In genomic region chr6:119345114-119345513, GRCh38 we compare ENCODE assay signal across 13 cellular contexts. TPM values are rescaled to one million over a fixed set of nuclear protein-coding genes. Genes with fewer than 3 reads are reported as not detected.
DNase-seq lines count a peak whose midpoint lies in the region; ATAC-seq and TF ChIP-seq lines count a peak whose summit lies in the region.
"Had no signal": no experiment of that assay in that cellular context is flagged by ENCODE, and none has a peak within 500 bp of the region (broad histone marks: within the 10 kb centered on the region; RNA-seq: fewer than 3 reads in every experiment).

No MANE protein-coding gene starts in this region.

- H3K36me3 Mint-ChIP-seq in activated naive CD4-positive, alpha-beta T cell treated with anti-CD3 and anti-CD28 coated beads, Interleukin-2, amount 50 U/mL, for 24 hours = no peaks in the 10 kb centered on the region
- no peaks in the 10 kb centered on the region for H3K36me3 Mint-ChIP-seq in activated naive CD4-positive, alpha-beta T cell treated with anti-CD3 and anti-CD28 coated beads, Interleukin-2, amount 10 ng/mL, durations not matched to agents 7 days and 5 days
- peaks cover 33% of the 10 kb centered on the region for H3K36me3 Mint-ChIP-seq in activated naive CD8-positive, alpha-beta T cell treated with anti-CD3 and anti-CD28 coated beads for 36 hours

- no peak for ATAC-seq in thoracic aorta (ENCODE audit: insufficient number of reproducible peaks, low FRiP score, low read depth)

- no peak for DNase-seq in activated naive CD4-positive, alpha-beta T cell treated with anti-CD3 and anti-CD28 coated beads, Interleukin-2, amount 10 ng/mL, durations not matched to agents 7 days and 5 days
- no peak for DNase-seq in activated naive CD8-positive, alpha-beta T cell treated with anti-CD3 and anti-CD28 coated beads for 36 hours
- DNase-seq in thoracic aorta (ENCODE audit: low spot score) = no peak
- DNase-seq in stimulated activated CD4-positive, alpha-beta T cell treated with anti-CD3 and anti-CD28 coated beads, Interleukin-12 subunit alpha, Interleukin-12 subunit beta, amount 100 ng/mL, for 4 hours = no peak
- no peak for DNase-seq in SJCRH30
- DNase-seq in activated CD4-positive, CD25-positive, alpha-beta regulatory T cell treated with anti-CD3 and anti-CD28 coated beads, Interleukin-2, amount 50 U/mL, for 72 hours = no peak
- DNase-seq: activated B cell treated with CpG ODN at 0.5 μM for 24 hours, H7, IMR-90, NCI-H1105, occipital lobe had no signal

- peak overlapping the region; percentile 89 to 97 (median 96) for H3K4me3 ChIP-seq in liver (ENCODE audit: low read depth in 1 of 3, low read length in 3 of 3)
- H3K4me3 ChIP-seq in thoracic aorta = peak overlapping the region; percentile 12
- no peak overlapping the region for H3K4me3 ChIP-seq in SJCRH30

- TF ChIP-seq RAD21 in liver (IDR thresholded peaks at IDR 0.05) = no peak

- no peak overlapping the region for H3K9ac ChIP-seq in liver (ENCODE audit: low read depth in 1 of 2, low read length in 2 of 2)

- H3K4me1 ChIP-seq in liver (ENCODE audit: control insufficient read depth in 4 of 4, insufficient read depth in 4 of 4, low read length in 3 of 4) = peaks cover 6 to 48% (median 27%) of the 10 kb centered on the region in 4 donors
- H3K4me1 ChIP-seq in thoracic aorta (ENCODE audit: control insufficient read depth in 1 of 2, low read depth in 2 of 2) = peaks cover 21 to 45% of the 10 kb centered on the region in 2 donors
- no peaks in the 10 kb centered on the region for H3K4me1 ChIP-seq in SJCRH30

- H3K36me3 ChIP-seq in liver (ENCODE audit: control insufficient read depth in 4 of 4, insufficient read depth in 3 of 4, low read depth in 1 of 4, low read length in 3 of 4) (peaks cover 0 to 2% (median 0%) of the 10 kb centered on the region in 4 donors), thoracic aorta (no peaks in the 10 kb centered on the region), SJCRH30 (no peaks in the 10 kb centered on the region; the same call in 1 of the 2 replicates)

- peak overlapping the region; percentile 35 for H3K4me3 Mint-ChIP-seq in activated naive CD4-positive, alpha-beta T cell treated with anti-CD3 and anti-CD28 coated beads, Interleukin-2, amount 50 U/mL, for 24 hours
- H3K4me3 Mint-ChIP-seq in activated naive CD4-positive, alpha-beta T cell treated with anti-CD3 and anti-CD28 coated beads, Interleukin-2, amount 10 ng/mL, durations not matched to agents 7 days and 5 days = no peak overlapping the region
- H3K4me3 Mint-ChIP-seq in activated naive CD8-positive, alpha-beta T cell treated with anti-CD3 and anti-CD28 coated beads for 36 hours = peak overlapping the region; percentile 6
- H3K4me3 Mint-ChIP-seq: activated B cell treated with CpG ODN at 0.5 μM for 24 hours had no signal

- 83% methylated on average over 2 of the region's 2 CpGs for WGBS in liver

- H3K27me3 Mint-ChIP-seq in activated naive CD4-positive, alpha-beta T cell treated with anti-CD3 and anti-CD28 coated beads, Interleukin-2, amount 50 U/mL, for 24 hours = no peaks in the 10 kb centered on the region
- no peaks in the 10 kb centered on the region for H3K27me3 Mint-ChIP-seq in activated naive CD4-positive, alpha-beta T cell treated with anti-CD3 and anti-CD28 coated beads, Interleukin-2, amount 10 ng/mL, durations not matched to agents 7 days and 5 days
- H3K27me3 Mint-ChIP-seq in activated naive CD8-positive, alpha-beta T cell treated with anti-CD3 and anti-CD28 coated beads for 36 hours = no peaks in the 10 kb centered on the region
- H3K27me3 Mint-ChIP-seq: activated B cell treated with CpG ODN at 0.5 μM for 24 hours had no signal

- peak overlapping the region; percentile 4 for H3K27ac Mint-ChIP-seq in activated naive CD4-positive, alpha-beta T cell treated with anti-CD3 and anti-CD28 coated beads, Interleukin-2, amount 50 U/mL, for 24 hours
- no peak overlapping the region for H3K27ac Mint-ChIP-seq in activated naive CD4-positive, alpha-beta T cell treated with anti-CD3 and anti-CD28 coated beads, Interleukin-2, amount 10 ng/mL, durations not matched to agents 7 days and 5 days
- H3K27ac Mint-ChIP-seq in activated naive CD8-positive, alpha-beta T cell treated with anti-CD3 and anti-CD28 coated beads for 36 hours = no peak overlapping the region
- H3K27ac Mint-ChIP-seq: activated B cell treated with CpG ODN at 0.5 μM for 24 hours had no signal

- no peaks in the 10 kb centered on the region for H3K9me3 ChIP-seq in liver (ENCODE audit: control insufficient read depth in 4 of 4, low read length in 3 of 4)
- H3K9me3 ChIP-seq in thoracic aorta = no peaks in the 10 kb centered on the region
- no peaks in the 10 kb centered on the region for H3K9me3 ChIP-seq in SJCRH30 (replicated peaks)

- CTCF ChIA-PET in activated naive CD4-positive, alpha-beta T cell treated with anti-CD3 and anti-CD28 coated beads, Interleukin-2, amount 10 ng/mL, durations not matched to agents 7 days and 5 days (lab: Charles Lee) = interaction anchor here (1.3 kb wide), 1 partner anchor 208 kb away, joined by 3 read pairs; no protein-coding TSS in a partner anchor

- H3K27me3 ChIP-seq in liver (ENCODE audit: control insufficient read depth in 4 of 4, insufficient read depth in 4 of 4, low read length in 3 of 4) = no peaks in the 10 kb centered on the region
- H3K27me3 ChIP-seq in thoracic aorta (replicated peaks; ENCODE audit: insufficient read depth) = no peaks in the 10 kb centered on the region
- H3K27me3 ChIP-seq in SJCRH30 = no peaks in the 10 kb centered on the region

- H3K27ac ChIP-seq in liver (ENCODE audit: low read depth in 1 of 2, low read length in 2 of 2) (no peak overlapping the region), thoracic aorta (no peak overlapping the region), SJCRH30 (no peak overlapping the region)

- TF ChIP-seq CTCF in liver (IDR thresholded peaks at IDR 0.05; ENCODE audit: low read depth, low read length, missing input control) (no peak), thoracic aorta (IDR thresholded peaks at IDR 0.05) (no peak)

- peaks cover 63% of the 10 kb centered on the region for H3K4me1 Mint-ChIP-seq in activated naive CD4-positive, alpha-beta T cell treated with anti-CD3 and anti-CD28 coated beads, Interleukin-2, amount 50 U/mL, for 24 hours
- peaks cover 39% of the 10 kb centered on the region for H3K4me1 Mint-ChIP-seq in activated naive CD4-positive, alpha-beta T cell treated with anti-CD3 and anti-CD28 coated beads, Interleukin-2, amount 10 ng/mL, durations not matched to agents 7 days and 5 days
- peaks cover 47% of the 10 kb centered on the region for H3K4me1 Mint-ChIP-seq in activated naive CD8-positive, alpha-beta T cell treated with anti-CD3 and anti-CD28 coated beads for 36 hours

- H3K9me3 Mint-ChIP-seq in activated naive CD4-positive, alpha-beta T cell treated with anti-CD3 and anti-CD28 coated beads, Interleukin-2, amount 50 U/mL, for 24 hours = no peaks in the 10 kb centered on the region
- H3K9me3 Mint-ChIP-seq in activated naive CD4-positive, alpha-beta T cell treated with anti-CD3 and anti-CD28 coated beads, Interleukin-2, amount 10 ng/mL, durations not matched to agents 7 days and 5 days = no peaks in the 10 kb centered on the region
- no peaks in the 10 kb centered on the region for H3K9me3 Mint-ChIP-seq in activated naive CD8-positive, alpha-beta T cell treated with anti-CD3 and anti-CD28 coated beads for 36 hours
- H3K9me3 Mint-ChIP-seq: activated B cell treated with CpG ODN at 0.5 μM for 24 hours had no signal

TF ChIP-seq in liver, 16 proteins besides CTCF, POLR2A, EP300 and RAD21:
- TF ChIP-seq HNF4A (conservative IDR thresholded peaks at IDR 0.05) = no peak
- no peak for TF ChIP-seq RXRA (IDR thresholded peaks at IDR 0.05)
- TF ChIP-seq, protein P1, sequence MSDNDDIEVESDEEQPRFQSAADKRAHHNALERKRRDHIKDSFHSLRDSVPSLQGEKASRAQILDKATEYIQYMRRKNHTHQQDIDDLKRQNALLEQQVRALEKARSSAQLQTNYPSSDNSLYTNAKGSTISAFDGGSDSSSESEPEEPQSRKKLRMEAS (IDR thresholded peaks at IDR 0.05) = no peak
- no peak for TF ChIP-seq JUND (IDR thresholded peaks at IDR 0.05)
- TF ChIP-seq EGR1 (IDR thresholded peaks at IDR 0.05; ENCODE audit: low read depth in 2 of 2) = no peak
- TF ChIP-seq FOXA2 (IDR thresholded peaks at IDR 0.05) = no peak
- TF ChIP-seq SP1 (IDR thresholded peaks at IDR 0.05) = no peak
- TF ChIP-seq, protein P2, sequence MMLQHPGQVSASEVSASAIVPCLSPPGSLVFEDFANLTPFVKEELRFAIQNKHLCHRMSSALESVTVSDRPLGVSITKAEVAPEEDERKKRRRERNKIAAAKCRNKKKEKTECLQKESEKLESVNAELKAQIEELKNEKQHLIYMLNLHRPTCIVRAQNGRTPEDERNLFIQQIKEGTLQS (IDR thresholded peaks at IDR 0.05) = no peak
- no peak for TF ChIP-seq GABPA (IDR thresholded peaks at IDR 0.05 in 1 of 2, conservative IDR thresholded peaks at IDR 0.05 in 1 of 2)
- TF ChIP-seq FOXA1 (IDR thresholded peaks at IDR 0.05) = no peak
- TF ChIP-seq HNF4G (IDR thresholded peaks at IDR 0.05) = no peak
- no peak for TF ChIP-seq YY1 (IDR thresholded peaks at IDR 0.05)
- TF ChIP-seq NR2F2 (IDR thresholded peaks at IDR 0.05) = no peak
- TF ChIP-seq ZBTB33 (IDR thresholded peaks at IDR 0.05) = no peak

RNA-seq across cellular contexts. Expression of gene MAN1A1, which starts 4.4 kb away (rescaled TPM):
- 10 to 100 TPM; 21.4 to 22.6 TPM for total RNA-seq in activated naive CD8-positive, alpha-beta T cell treated with anti-CD3 and anti-CD28 coated beads for 36 hours
- total RNA-seq in liver (100 to 1,000 TPM; 201 to 209 TPM), thoracic aorta (100 to 1,000 TPM in 1 of 2 donors, 10 to 100 TPM in 1; 98.6 to 115 TPM)
- polyA plus RNA-seq in liver = 10 to 100 TPM; 68.2 to 95.5 TPM
- total RNA-seq in SJCRH30 (2014; rRNA removed; shearing (Covaris generic)) = 15.2 and 15.4 TPM in 2 replicates
